In genomic region chr1:110952031-110952430, GRCh38 we compare ENCODE assay signal across 35 cellular contexts.
"Had no signal": no experiment of that assay in that cellular context is flagged by ENCODE, and none has a peak within 500 bp of the region (broad histone marks: within the 10 kb centered on the region; RNA-seq: fewer than 3 reads in every experiment).

No MANE protein-coding gene starts in this region.

- H3K9ac ChIP-seq: KMS-11 had no signal

- H3K27me3 ChIP-seq: MG63 had no signal

- DNase-seq: Karpas-422, Kasumi-1, KG1, MG63, MM.1S, MV-4-11, NCI-H1048, NCI-H1092, NCI-H1092 treated with DMSO at 0.1 percent for 48 hours, NCI-H1105, NCI-H1105 treated with DMSO at 0.1 percent for 48 hours, NCI-H1417, NCI-H1417 treated with DMSO at 0.1 percent for 48 hours, NCI-H1436, NCI-H1436 treated with DMSO at 0.1 percent for 48 hours, NCI-H146, NCI-H1694, NCI-H1694 treated with DMSO at 0.1 percent for 48 hours, NCI-H187, NCI-H187 treated with DMSO at 0.1 percent for 48 hours, NCI-H1930, NCI-H2029, NCI-H2029 treated with DMSO at 0.1 percent for 48 hours, NCI-H2081, NCI-H2081 treated with DMSO at 0.1 percent for 48 hours, NCI-H2107, NCI-H2171, NCI-H2171 treated with DMSO at 0.1 percent for 48 hours, NCI-H2227 treated with DMSO at 0.1 percent for 48 hours, NCI-H226, NCI-H345, NCI-H446, NCI-H446 treated with DMSO at 0.1 percent for 48 hours, NCI-H510A had no signal

- H3K4me3 ChIP-seq: MG63 had no signal

- H3K4me2 ChIP-seq: KMS-11 had no signal

- H3K27ac ChIP-seq: KMS-11 had no signal

- H3K9me3 ChIP-seq: MG63 had no signal
